13 cellular contexts compared by ENCODE assay signal in genomic region chr14:103220134-103220981, GRCh38.
DNase-seq lines count a peak whose midpoint lies in the region; ATAC-seq and TF ChIP-seq lines count a peak whose summit lies in the region.
"Had no signal": no experiment of that assay in that cellular context is flagged by ENCODE, and none has a peak within 500 bp of the region (broad histone marks: within the 10 kb centered on the region; RNA-seq: fewer than 3 reads in every experiment).

No MANE protein-coding gene starts in this region.

- DNase-seq in cardiac muscle cell (ENCODE audit: low read depth in 1 of 2, low spot score in 1 of 2) (no peak), cardiac septum (ENCODE audit: low spot score) (no peak), left cardiac atrium (no peak), vagina (ENCODE audit: extremely low spot score in 2 of 2) (no peak), AML-193 (lab: John Stamatoyannopoulos, UW) (no peak), SHP77 (lab: John Stamatoyannopoulos, UW) (no peak)
- DNase-seq: activated CD4-positive, alpha-beta T cell treated with anti-CD3 and anti-CD28 coated beads, Interleukin-2, amount 50 U/mL, for 48 hours; activated naive CD4-positive, alpha-beta T cell treated with anti-CD3 and anti-CD28 coated beads, Interleukin-2, amount 50 U/mL, for 16 hours; MV-4-11; NCI-H82 had no signal

- H3K36me3 ChIP-seq in cardiac muscle cell (no peaks in the 10 kb centered on the region), parathyroid adenoma (ENCODE audit: control insufficient read depth, insufficient read depth, low read length) (no peaks in the 10 kb centered on the region), vagina (no peaks in the 10 kb centered on the region)
- H3K36me3 ChIP-seq: HAP-1 had no signal

- peak overlapping the region; percentile 64 for H2AFZ ChIP-seq in parathyroid adenoma

- H3K27ac ChIP-seq in cardiac muscle cell (no peak overlapping the region), parathyroid adenoma (no peak overlapping the region), vagina (peak overlapping the region; percentile 52)

- H3K9me3 ChIP-seq in cardiac muscle cell (ENCODE audit: low read depth), result no peaks in the 10 kb centered on the region
- no peaks in the 10 kb centered on the region for H3K9me3 ChIP-seq in parathyroid adenoma (ENCODE audit: control insufficient read depth, low read length)
- no peaks in the 10 kb centered on the region for H3K9me3 ChIP-seq in vagina
- H3K9me3 ChIP-seq: HAP-1 had no signal

- intact Hi-C loops in cardiac septum (cut with DNase I) (no loop called here), left cardiac atrium (cut with DNase I) (no loop called here), vagina (cut with DNase I) (no loop called here)

- no peak for TF ChIP-seq POLR2A in vagina (IDR thresholded peaks at IDR 0.05)

- H3K9ac ChIP-seq in parathyroid adenoma, result no peak overlapping the region

- TF ChIP-seq CTCF in cardiac muscle cell (IDR thresholded peaks at IDR 0.05; ENCODE audit: low read depth, low read length), result no peak
- TF ChIP-seq CTCF in parathyroid adenoma (IDR thresholded peaks at IDR 0.05), result no peak
- no peak for TF ChIP-seq CTCF in vagina (IDR thresholded peaks at IDR 0.05)

- H3K4me2 ChIP-seq in parathyroid adenoma (ENCODE audit: low read length), result peak overlapping the region; percentile 58

- H3K27me3 ChIP-seq in cardiac muscle cell, result peaks cover 31% of the 10 kb centered on the region
- no peaks in the 10 kb centered on the region for H3K27me3 ChIP-seq in parathyroid adenoma (ENCODE audit: control insufficient read depth, insufficient read depth, low read length)
- no peaks in the 10 kb centered on the region for H3K27me3 ChIP-seq in vagina

- ATAC-seq in left cardiac atrium, result peak; percentile 34 to 62
- no peak for ATAC-seq in GM18909 (IDR thresholded peaks at IDR 0.05; ENCODE audit: poor library complexity, unreplicated experiment)

- no peaks in the 10 kb centered on the region for H3K79me2 ChIP-seq in parathyroid adenoma

- H3K4me1 ChIP-seq in cardiac muscle cell (ENCODE audit: low read depth) (no peaks in the 10 kb centered on the region), parathyroid adenoma (no peaks in the 10 kb centered on the region), vagina (peaks cover 13% of the 10 kb centered on the region)
- H3K4me1 ChIP-seq: HAP-1 had no signal

- peak overlapping the region; percentile 15 for H3K4me3 ChIP-seq in cardiac muscle cell
- no peak overlapping the region for H3K4me3 ChIP-seq in parathyroid adenoma (ENCODE audit: low read depth, low read length)
- peak overlapping the region; percentile 43 to 50 for H3K4me3 ChIP-seq in vagina
- H3K4me3 ChIP-seq: HAP-1 had no signal
